ENCODE assay signal across 17 cellular contexts in genomic region chr13:112952759-112953541, GRCh38. TPM values are rescaled to one million over a fixed set of nuclear protein-coding genes. Genes with fewer than 3 reads are reported as not detected.
DNase-seq lines count a peak whose midpoint lies in the region; ATAC-seq and TF ChIP-seq lines count a peak whose summit lies in the region.
"Had no signal": no experiment of that assay in that cellular context is flagged by ENCODE, and none has a peak within 500 bp of the region (broad histone marks: within the 10 kb centered on the region; RNA-seq: fewer than 3 reads in every experiment).

No MANE protein-coding gene starts in this region.

- no peak for TF ChIP-seq CTCF in IMR-90 (conservative IDR thresholded peaks at IDR 0.05; ENCODE audit: low read depth, low read length)
- TF ChIP-seq CTCF in endodermal cell (conservative IDR thresholded peaks at IDR 0.05): no peak
- no peak for TF ChIP-seq CTCF in upper lobe of left lung (IDR thresholded peaks at IDR 0.05)

- no peak overlapping the region for H4K8ac ChIP-seq in IMR-90 (ENCODE audit: low read depth in 2 of 2, low read length in 2 of 2)
- no peak overlapping the region for H4K8ac ChIP-seq in neuronal stem cell (ENCODE audit: low read depth, low read length)

- H3K4me3 Mint-ChIP-seq in endodermal cell: no peak overlapping the region
- H3K4me3 Mint-ChIP-seq: B cell; CD4-positive, alpha-beta memory T cell had no signal

- H2AK5ac ChIP-seq in IMR-90 (ENCODE audit: low read depth, low read length) (no peak overlapping the region), neuronal stem cell (ENCODE audit: low read depth, low read length) (no peak overlapping the region)

- no peak overlapping the region for H3K14ac ChIP-seq in IMR-90 (replicated peaks; ENCODE audit: low read depth, low read length)
- H3K14ac ChIP-seq in neuronal stem cell (ENCODE audit: low read length): no peak overlapping the region

- peaks cover 30% of the 10 kb centered on the region for H3K4me1 Mint-ChIP-seq in endodermal cell
- H3K4me1 Mint-ChIP-seq: B cell; CD4-positive, alpha-beta memory T cell had no signal

- BruUV-seq in IMR-90 (replicated peaks; lab: Mats Ljungman, UMichigan): no TSS peak

- CTCF ChIA-PET in IMR-90 (lab: Yijun Ruan, JAX): no interaction called here

- H3K56ac ChIP-seq in IMR-90 (ENCODE audit: extremely low read depth, insufficient read depth, low read length): no peak overlapping the region

- no peaks in the 10 kb centered on the region for H3K9me3 ChIP-seq in IMR-90 (ENCODE audit: control insufficient read depth, insufficient read depth, low read length)
- H3K9me3 ChIP-seq in endodermal cell (ENCODE audit: control insufficient read depth, low read length): no peaks in the 10 kb centered on the region
- no peaks in the 10 kb centered on the region for H3K9me3 ChIP-seq in neuronal stem cell (replicated peaks in 1 of 2; ENCODE audit: control insufficient read depth in 2 of 2, insufficient read depth in 1 of 2, low read depth in 1 of 2, low read length in 2 of 2)
- H3K9me3 ChIP-seq in upper lobe of left lung: no peaks in the 10 kb centered on the region
- H3K9me3 ChIP-seq: SJCRH30 had no signal

- peaks cover 5% of the 10 kb centered on the region for H3K27me3 Mint-ChIP-seq in endodermal cell (ENCODE audit: insufficient read depth)

- H2BK15ac ChIP-seq in IMR-90 (ENCODE audit: low read depth, low read length) (no peak overlapping the region), neuronal stem cell (ENCODE audit: low read length) (no peak overlapping the region)

- 34% methylated on average over 3 of the region's 17 CpGs; no CpG with 5 or more reads in 1 of the 2 experiments for WGBS in IMR-90 (ENCODE audit: extremely low coverage in 2 of 2, insufficient read length in 1 of 2), 2 experiments
- WGBS in endodermal cell (ENCODE audit: insufficient coverage in 1 of 2, insufficient read length in 1 of 2), 2 experiments: 89 to 90% methylated on average over 14 to 17 of the region's 17 CpGs
- WGBS in neuronal stem cell (ENCODE audit: extremely low coverage in 2 of 2, insufficient read length in 2 of 2, insufficient replicate concordance in 1 of 2), 2 donors: no CpG with 5 or more reads among the region's 17 CpGs
- 54 to 63% methylated on average over 11 to 17 of the region's 17 CpGs for WGBS in upper lobe of left lung, 2 donors

- H3K4me1 ChIP-seq in IMR-90 (ENCODE audit: control insufficient read depth, insufficient read depth, low read length) (no peaks in the 10 kb centered on the region), endodermal cell (ENCODE audit: control insufficient read depth, insufficient read depth, low read length) (no peaks in the 10 kb centered on the region), neuronal stem cell (ENCODE audit: control insufficient read depth in 2 of 2, insufficient read depth in 1 of 2, low read depth in 1 of 2, low read length in 2 of 2) (peaks cover 38 to 54% of the 10 kb centered on the region in 2 donors), upper lobe of left lung (peaks cover 0 to 9% (median 5%) of the 10 kb centered on the region in 4 donors)

- H3K79me1 ChIP-seq in IMR-90 (ENCODE audit: low read depth in 1 of 2, low read length in 2 of 2) (no peaks in the 10 kb centered on the region), neuronal stem cell (ENCODE audit: low read depth, low read length) (peaks cover 2% of the 10 kb centered on the region)

- in situ Hi-C loops in IMR-90 (cut with MboI; ENCODE audit: low sequenced_read_pairs): no loop called here

- ATAC-seq in IMR-90 (ENCODE audit: low read depth): peak; percentile 24; the same call in 1 of the 2 replicates
- no peak for ATAC-seq in upper lobe of left lung (ENCODE audit: low FRiP score in 2 of 2)

- H3K27me3 ChIP-seq in IMR-90 (ENCODE audit: control insufficient read depth, insufficient read depth, low read length): peaks cover 62% of the 10 kb centered on the region
- H3K27me3 ChIP-seq in endodermal cell (ENCODE audit: control insufficient read depth, insufficient read depth, low read length, poor library complexity, severe bottlenecking): no peaks in the 10 kb centered on the region
- no peaks in the 10 kb centered on the region for H3K27me3 ChIP-seq in neuronal stem cell (ENCODE audit: control insufficient read depth in 3 of 3, insufficient read depth in 3 of 3, low read depth in 1 of 3, low read length in 3 of 3)
- H3K27me3 ChIP-seq in upper lobe of left lung: no peaks in the 10 kb centered on the region
- H3K27me3 ChIP-seq: SJCRH30 had no signal

- H2AK9ac ChIP-seq in IMR-90 (replicated peaks; ENCODE audit: low read depth, low read length, poor library complexity): no peak overlapping the region

- no peak overlapping the region for H3K4ac ChIP-seq in IMR-90 (ENCODE audit: low read depth, low read length)
- H3K4ac ChIP-seq in neuronal stem cell (ENCODE audit: low read length): no peak overlapping the region

- no peaks in the 10 kb centered on the region for H3K9me3 Mint-ChIP-seq in endodermal cell
- H3K9me3 Mint-ChIP-seq: CD4-positive, alpha-beta memory T cell had no signal

- H2BK120ac ChIP-seq in IMR-90 (ENCODE audit: low read depth, low read length): no peak overlapping the region
- H2BK120ac ChIP-seq in neuronal stem cell (ENCODE audit: low read depth, low read length): no peak overlapping the region

- no peak for DNase-seq in IMR-90
- peak; percentile 35 for DNase-seq in endodermal cell
- no peak for DNase-seq in neuronal stem cell (ENCODE audit: low spot score)
- DNase-seq in upper lobe of left lung: peak in 1 of 2 donors; percentile 18
- DNase-seq in hippocampal formation (lab: John Stamatoyannopoulos, UW): no peak
- no peak for DNase-seq in GM03348 (ENCODE audit: low spot score)
- DNase-seq in HUDEP-2 (lab: John Stamatoyannopoulos, UW; ENCODE audit: unreplicated experiment in 76 of 76): no peak
- DNase-seq: CD4-positive, alpha-beta memory T cell; DND-41; GF-D8; NCI-H146; NCI-H226; NCI-H526 treated with DMSO at 0.1 percent for 48 hours; OCI-M1; SJCRH30 had no signal

- H3K36me3 Mint-ChIP-seq in endodermal cell (ENCODE audit: low read depth): no peaks in the 10 kb centered on the region
- H3K36me3 Mint-ChIP-seq: CD4-positive, alpha-beta memory T cell had no signal

- TF ChIP-seq EP300 in upper lobe of left lung (IDR thresholded peaks at IDR 0.05): no peak

- H3K9me1 ChIP-seq in IMR-90 (ENCODE audit: insufficient read depth, low read length): no peaks in the 10 kb centered on the region

- POLR2A ChIA-PET in IMR-90 (lab: Charles Lee; ENCODE audit: unreplicated experiment): no interaction called here

- H3K36me3 ChIP-seq in IMR-90 (ENCODE audit: control insufficient read depth, insufficient read depth, low read length): no peaks in the 10 kb centered on the region
- H3K36me3 ChIP-seq in endodermal cell (ENCODE audit: control insufficient read depth, insufficient read depth, low read length): no peaks in the 10 kb centered on the region
- no peaks in the 10 kb centered on the region for H3K36me3 ChIP-seq in neuronal stem cell (replicated peaks in 1 of 2; ENCODE audit: control insufficient read depth in 2 of 2, insufficient read depth in 2 of 2, low read length in 2 of 2)
- H3K36me3 ChIP-seq in upper lobe of left lung: no peaks in the 10 kb centered on the region
- H3K36me3 ChIP-seq: SJCRH30 had no signal

- no peak overlapping the region for H3K4me2 ChIP-seq in IMR-90 (ENCODE audit: low read depth, low read length)
- no peak overlapping the region for H3K4me2 ChIP-seq in neuronal stem cell (ENCODE audit: insufficient read depth, low read length, poor library complexity, severe bottlenecking)

- no peak for TF ChIP-seq RAD21 in IMR-90 (IDR thresholded peaks at IDR 0.05; ENCODE audit: low read length)

- no peak overlapping the region for H2BK12ac ChIP-seq in neuronal stem cell (ENCODE audit: low read length)

- H2BK5ac ChIP-seq in IMR-90 (ENCODE audit: low read depth, low read length, poor library complexity, severe bottlenecking): no peak overlapping the region
- peak overlapping the region; percentile 2 for H2BK5ac ChIP-seq in neuronal stem cell (ENCODE audit: low read length)

- no peak overlapping the region for H3K27ac ChIP-seq in IMR-90 (ENCODE audit: insufficient read depth, low read length)
- H3K27ac ChIP-seq in endodermal cell (ENCODE audit: low read depth, low read length): no peak overlapping the region
- no peak overlapping the region for H3K27ac ChIP-seq in neuronal stem cell (replicated peaks; ENCODE audit: low read length)
- peak overlapping the region in 3 of 4 donors; percentile 10 to 49 (median 11) for H3K27ac ChIP-seq in upper lobe of left lung
- H3K27ac ChIP-seq: RWPE1, SJCRH30 had no signal

- H3K27ac Mint-ChIP-seq in endodermal cell: no peak overlapping the region
- H3K27ac Mint-ChIP-seq: B cell; CD4-positive, alpha-beta memory T cell had no signal

- no peak overlapping the region for H3K18ac ChIP-seq in IMR-90 (ENCODE audit: low read depth, low read length)
- peak overlapping the region; percentile 56 for H3K18ac ChIP-seq in neuronal stem cell (ENCODE audit: low read length)

- H4K5ac ChIP-seq in IMR-90 (ENCODE audit: low read depth, low read length): no peak overlapping the region

- no peak overlapping the region for H2BK20ac ChIP-seq in IMR-90 (ENCODE audit: low read depth, low read length)

- TF ChIP-seq POLR2A in IMR-90 (IDR thresholded peaks at IDR 0.05; ENCODE audit: low read depth, low read length) (no peak), upper lobe of left lung (IDR thresholded peaks at IDR 0.05) (no peak)

- intact Hi-C loops in IMR-90 (cut with micrococcal nuclease): no loop called here

- H4K20me1 ChIP-seq in IMR-90 (ENCODE audit: insufficient read depth, low read length): 0 out of 2 replicates have a peak, but pooled peaks cover 4% of the 10 kb centered on the region

- no peak overlapping the region for H3K9ac ChIP-seq in IMR-90 (ENCODE audit: low read depth, low read length)
- no peak overlapping the region for H3K9ac ChIP-seq in endodermal cell (ENCODE audit: extremely low read depth, low read length, poor library complexity, severe bottlenecking)
- H3K9ac ChIP-seq in neuronal stem cell (ENCODE audit: low read depth, low read length, poor library complexity): no peak overlapping the region

- H2AFZ ChIP-seq in IMR-90 (replicated peaks; ENCODE audit: low read length, poor library complexity) (no peak overlapping the region), neuronal stem cell (ENCODE audit: low read length) (no peak overlapping the region)

- dilution Hi-C loops in IMR-90 (cut with HindIII; ENCODE audit: low sequenced_read_pairs, unreplicated experiment): no loop called here

- H3K23ac ChIP-seq in IMR-90 (ENCODE audit: low read depth, low read length) (no peak overlapping the region), neuronal stem cell (ENCODE audit: low read depth, low read length, poor library complexity) (no peak overlapping the region)

- H4K91ac ChIP-seq in IMR-90 (ENCODE audit: insufficient read depth, low read depth, low read length) (no peak overlapping the region), neuronal stem cell (ENCODE audit: low read depth, low read length, poor library complexity) (no peak overlapping the region)

- H3K4me3 ChIP-seq in IMR-90 (ENCODE audit: insufficient read depth, low read depth, low read length) (no peak overlapping the region), endodermal cell (ENCODE audit: low read length) (no peak overlapping the region), neuronal stem cell (ENCODE audit: low read length in 2 of 2) (no peak overlapping the region), upper lobe of left lung (no peak overlapping the region)
- H3K4me3 ChIP-seq: SJCRH30 had no signal

RNA-seq across cellular contexts. Expression of gene MCF2L, which starts 16.1 kb away (rescaled TPM):
- total RNA-seq in IMR-90 (2012; rRNA removed): 0.18 TPM in 1 of 2 replicates, not detected in the other
- not detected in 2 replicates for polyA plus RNA-seq in IMR-90 (2012; rRNA removed)
- 0.02 and 0.09 TPM in 2 replicates for polyA plus RNA-seq in IMR-90 (2012; cell fraction: cytosol; rRNA removed)
- polyA plus RNA-seq in IMR-90 (2012; cell fraction: nucleus; rRNA removed; ENCODE audit: low replicate concordance): 0.09 and 0.11 TPM in 2 replicates
- total RNA-seq in endodermal cell: 10 to 100 TPM; 48.0 to 49.9 TPM
- polyA plus RNA-seq in endodermal cell (2013, experiment 1 of 2): 29.6 TPM
- 27.9 TPM for polyA plus RNA-seq in endodermal cell (2013, experiment 2 of 2)
- polyA plus RNA-seq in neuronal stem cell (2013, experiment 1 of 2): 20.8 TPM
- polyA plus RNA-seq in neuronal stem cell (2013, experiment 2 of 2): 20.3 TPM
- total RNA-seq in upper lobe of left lung: 10 to 100 TPM; 14.3 to 99.5 (median 53.1) TPM

Comparison
In these comparisons a context has a peak if more than half of its experiments do, and no peak if none do; other contexts are left out.
1. H3K27ac ChIP-seq: peak in upper lobe of left lung (3 of 4); none in IMR-90 (single experiment), endodermal cell (single experiment) and neuronal stem cell (single experiment).
2. RNA of gene MCF2L, which starts 16.1 kb away (total RNA-seq): 14.3 to 99.5 TPM in upper lobe of left lung and 48.0 to 49.9 TPM in endodermal cell; 0.18 TPM in IMR-90; every median in the first group is over 10 times any median in the second.